12 cellular contexts compared by ENCODE assay signal in the genomic region with DNA sequence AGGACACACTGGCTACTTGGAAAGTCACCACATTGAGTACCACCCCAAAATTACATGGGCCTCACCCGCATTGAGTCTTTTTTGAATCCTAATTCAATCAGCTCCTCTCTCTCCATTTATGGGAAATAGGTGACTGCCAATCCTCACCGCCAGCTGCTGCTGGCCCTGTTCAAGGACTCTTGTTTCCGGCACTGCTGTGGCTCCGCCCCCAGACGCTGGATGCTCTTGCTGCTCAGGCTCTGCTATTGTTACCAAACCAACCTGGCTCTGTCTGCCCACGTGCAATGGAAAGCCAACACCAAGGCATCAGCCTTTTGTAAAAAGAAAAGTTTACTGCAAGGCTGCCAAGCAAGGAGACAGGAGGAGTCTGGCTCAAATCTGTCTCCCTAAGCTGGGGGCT.
DNase-seq lines count a peak whose midpoint lies in the region; ATAC-seq and TF ChIP-seq lines count a peak whose summit lies in the region.
"Had no signal": no experiment of that assay in that cellular context is flagged by ENCODE, and none has a peak within 500 bp of the region (broad histone marks: within the 10 kb centered on the region; RNA-seq: fewer than 3 reads in every experiment).

No MANE protein-coding gene starts in this region.

- H3K79me2 ChIP-seq in parathyroid adenoma: no peaks in the 10 kb centered on the region

- H3K4me2 ChIP-seq in parathyroid adenoma (ENCODE audit: low read length): no peak overlapping the region

- no peak overlapping the region for H3K9ac ChIP-seq in parathyroid adenoma

- ATAC-seq in GM21515 (IDR thresholded peaks at IDR 0.05; ENCODE audit: unreplicated experiment) (no peak), HG02938 (IDR thresholded peaks at IDR 0.05; ENCODE audit: unreplicated experiment) (no peak)
- ATAC-seq: Panc1 had no signal

- no peak overlapping the region for H3K4me3 ChIP-seq in parathyroid adenoma (ENCODE audit: low read depth, low read length)

- no peak for TF ChIP-seq CTCF in parathyroid adenoma (IDR thresholded peaks at IDR 0.05)

- no peaks in the 10 kb centered on the region for H3K36me3 ChIP-seq in parathyroid adenoma (ENCODE audit: control insufficient read depth, insufficient read depth, low read length)

- H3K4me1 ChIP-seq in parathyroid adenoma: no peaks in the 10 kb centered on the region

- peak overlapping the region; percentile 24 for H2AFZ ChIP-seq in parathyroid adenoma

- no peaks in the 10 kb centered on the region for H3K27me3 ChIP-seq in parathyroid adenoma (ENCODE audit: control insufficient read depth, insufficient read depth, low read length)

- H3K27ac ChIP-seq in parathyroid adenoma: no peak overlapping the region
- H3K27ac ChIP-seq: 22Rv1 had no signal

- peak; percentile 63 for DNase-seq in DMS 273 (lab: John Stamatoyannopoulos, UW; ENCODE audit: unreplicated experiment)
- DNase-seq in DMS 273 treated with DMSO at 0.1 percent for 48 hours (lab: John Stamatoyannopoulos, UW): no peak
- peak; percentile 75 for DNase-seq in NCI-H2029 treated with DMSO at 0.1 percent for 48 hours (lab: John Stamatoyannopoulos, UW)
- DNase-seq in SK-N-DZ (ENCODE audit: low spot score): peak; percentile 81
- DNase-seq in HUDEP-2 (lab: John Stamatoyannopoulos, UW; ENCODE audit: unreplicated experiment in 76 of 76): no peak
- DNase-seq: Kasumi-1, T-helper 9 cell had no signal

- H3K9me3 ChIP-seq in parathyroid adenoma (ENCODE audit: control insufficient read depth, low read length): no peaks in the 10 kb centered on the region

Comparison
In these comparisons a context has a peak if more than half of its experiments do, and no peak if none do; other contexts are left out.
1. DNase-seq: peak in DMS 273 (single experiment), NCI-H2029 treated with DMSO at 0.1 percent for 48 hours (single experiment) and SK-N-DZ (single experiment); none in DMS 273 treated with DMSO at 0.1 percent for 48 hours (single experiment) and HUDEP-2 (0 of 76).